Comparison of ENCODE assay signal across 1 cellular context in the genomic region with DNA sequence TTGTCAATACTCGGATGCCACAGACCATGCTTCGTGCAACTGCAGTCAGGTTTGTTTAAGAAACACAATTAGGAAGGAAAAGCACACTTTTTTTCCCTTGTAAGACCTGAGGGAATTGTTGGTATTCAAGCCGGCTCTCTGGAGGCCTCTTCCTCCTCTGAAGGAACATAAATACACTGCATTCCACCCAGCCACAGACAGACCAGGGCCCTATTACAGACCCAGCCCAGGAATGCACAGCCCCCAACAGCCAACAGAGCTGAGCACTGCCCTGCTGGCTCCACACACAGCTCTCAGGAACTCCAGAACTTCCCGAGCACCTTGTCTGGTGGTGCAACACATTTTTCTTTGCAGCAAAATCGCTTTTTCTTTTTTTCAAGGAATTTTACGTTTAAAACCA.
TF ChIP-seq lines count a peak whose summit lies in the region.

No MANE protein-coding gene starts in this region.

TF ChIP-seq in HepG2, 621 proteins besides CTCF, POLR2A, EP300 and RAD21 (continued from another document):
- TF ChIP-seq, protein P1, sequence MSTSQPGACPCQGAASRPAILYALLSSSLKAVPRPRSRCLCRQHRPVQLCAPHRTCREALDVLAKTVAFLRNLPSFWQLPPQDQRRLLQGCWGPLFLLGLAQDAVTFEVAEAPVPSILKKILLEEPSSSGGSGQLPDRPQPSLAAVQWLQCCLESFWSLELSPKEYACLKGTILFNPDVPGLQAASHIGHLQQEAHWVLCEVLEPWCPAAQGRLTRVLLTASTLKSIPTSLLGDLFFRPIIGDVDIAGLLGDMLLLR (CRISPR knock-in tag; IDR thresholded peaks at IDR 0.05) = no peak
- TF ChIP-seq DZIP1 (CRISPR knock-in tag; IDR thresholded peaks at IDR 0.05) (no peak), ZNF629 (CRISPR knock-in tag; conservative IDR thresholded peaks at IDR 0.05) (no peak)
- TF ChIP-seq, protein P2, sequence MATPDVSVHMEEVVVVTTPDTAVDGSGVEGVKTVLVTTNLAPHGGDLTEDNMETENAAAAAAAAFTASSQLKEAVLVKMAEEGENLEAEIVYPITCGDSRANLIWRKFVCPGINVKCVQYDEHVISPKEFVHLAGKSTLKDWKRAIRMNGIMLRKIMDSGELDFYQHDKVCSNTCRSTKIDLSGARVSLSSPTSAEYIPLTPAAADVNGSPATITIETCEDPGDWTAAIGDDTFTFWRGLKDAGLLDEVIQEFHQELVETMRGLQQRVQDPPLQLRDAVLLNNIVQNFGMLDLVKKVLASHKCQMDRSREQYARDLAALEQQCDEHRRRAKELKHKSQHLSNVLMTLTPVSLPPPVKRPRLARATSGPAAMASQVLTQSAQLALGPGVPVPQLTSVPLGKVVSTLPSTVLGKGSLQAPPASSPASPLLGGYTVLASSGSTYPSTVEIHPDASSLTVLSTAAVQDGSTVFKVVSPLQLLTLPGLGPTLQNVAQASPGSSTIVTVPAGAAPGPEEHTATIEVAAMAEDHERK (CRISPR knock-in tag; IDR thresholded peaks at IDR 0.05; ENCODE audit: low read depth) = no peak
